In genomic region chr3:197523551-197523950, GRCh38 we compare ENCODE assay signal across 25 cellular contexts.
"Had no signal": no experiment of that assay in that cellular context is flagged by ENCODE, and none has a peak within 500 bp of the region (broad histone marks: within the 10 kb centered on the region; RNA-seq: fewer than 3 reads in every experiment).

No MANE protein-coding gene starts in this region.

- H3K27me3 ChIP-seq: adrenal gland, body of pancreas, cardiac muscle cell, colonic mucosa, gastroesophageal sphincter, upper lobe of left lung had no signal

- H3K36me3 ChIP-seq: adrenal gland, cardiac muscle cell, colonic mucosa, upper lobe of left lung had no signal

- H3K4me3 Mint-ChIP-seq: activated naive CD4-positive, alpha-beta T cell treated with anti-CD3 and anti-CD28 coated beads for 36 hours; activated naive CD8-positive, alpha-beta T cell treated with anti-CD3 and anti-CD28 coated beads for 36 hours; activated T-helper 1 cell treated with anti-CD3 and anti-CD28 coated beads, Interleukin-12 subunit alpha, Interleukin-12 subunit beta, Interleukin-2, Interleukin-4 antibody, amounts not matched to agents 30 ng/mL and 10 ng/mL and 1 ng/mL, durations not matched to agents 14 hours and 24 hours and 36 hours; mesothelial cell of epicardium; naive B cell; nephron progenitor cell; T-cell had no signal

- H3K4me3 ChIP-seq: adrenal gland, body of pancreas, cardiac muscle cell, colonic mucosa, gastroesophageal sphincter, psoas muscle, upper lobe of left lung had no signal

- H2AFZ ChIP-seq: parathyroid adenoma had no signal

- H3K79me2 ChIP-seq: parathyroid adenoma had no signal

- DNase-seq: activated CD4-positive, alpha-beta T cell treated with anti-CD3 and anti-CD28 coated beads for 4 hours; activated CD4-positive, alpha-beta T cell treated with anti-CD3 and anti-CD28 coated beads, Interleukin-2, amount 50 U/mL, for 48 hours; activated CD8-positive, alpha-beta memory T cell treated with anti-CD3 and anti-CD28 coated beads, Interleukin-2, amount 50 U/mL, for 4 hours; activated effector memory CD4-positive, alpha-beta T cell treated with anti-CD3 and anti-CD28 coated beads, Interleukin-2, amount 50 U/mL, for 16 hours; activated naive CD4-positive, alpha-beta T cell treated with anti-CD3 and anti-CD28 coated beads for 36 hours; activated naive CD8-positive, alpha-beta T cell treated with anti-CD3 and anti-CD28 coated beads for 36 hours; activated T-cell treated with anti-CD3 and anti-CD28 coated beads, Interleukin-2, amount 50 U/mL, for 1 hour; body of pancreas; cerebellar nuclear complex; colonic mucosa; effector CD8-positive, alpha-beta T cell; hippocampal formation; naive B cell; nephron progenitor cell; nucleus accumbens; psoas muscle; stimulated activated naive CD4-positive, alpha-beta T cell treated with Interleukin-2 at 50 U/mL for 16 hours; T-cell; upper lobe of left lung had no signal

- H3K36me3 Mint-ChIP-seq: mesothelial cell of epicardium had no signal

- H3K4me1 Mint-ChIP-seq: mesothelial cell of epicardium had no signal

- H3K9ac ChIP-seq: parathyroid adenoma had no signal

- H3K27ac ChIP-seq: adrenal gland, body of pancreas, cardiac muscle cell, gastroesophageal sphincter, parathyroid adenoma, psoas muscle, upper lobe of left lung had no signal

- H3K27ac Mint-ChIP-seq: activated naive CD4-positive, alpha-beta T cell treated with anti-CD3 and anti-CD28 coated beads for 36 hours; activated naive CD8-positive, alpha-beta T cell treated with anti-CD3 and anti-CD28 coated beads for 36 hours; activated T-helper 1 cell treated with anti-CD3 and anti-CD28 coated beads, Interleukin-12 subunit alpha, Interleukin-12 subunit beta, Interleukin-2, Interleukin-4 antibody, amounts not matched to agents 30 ng/mL and 10 ng/mL and 1 ng/mL, durations not matched to agents 14 hours and 24 hours and 36 hours; mesothelial cell of epicardium; naive B cell; nephron progenitor cell; T-cell had no signal

- H3K9me3 Mint-ChIP-seq: activated naive CD4-positive, alpha-beta T cell treated with anti-CD3 and anti-CD28 coated beads for 36 hours; activated T-helper 1 cell treated with anti-CD3 and anti-CD28 coated beads, Interleukin-12 subunit alpha, Interleukin-12 subunit beta, Interleukin-2, Interleukin-4 antibody, amounts not matched to agents 30 ng/mL and 10 ng/mL and 1 ng/mL, durations not matched to agents 14 hours and 24 hours and 36 hours; mesothelial cell of epicardium; nephron progenitor cell; T-cell had no signal

- H3K27me3 Mint-ChIP-seq: activated naive CD8-positive, alpha-beta T cell treated with anti-CD3 and anti-CD28 coated beads for 36 hours; naive B cell; T-cell had no signal

- H3K4me1 ChIP-seq: adrenal gland, body of pancreas, gastroesophageal sphincter, parathyroid adenoma, psoas muscle had no signal

- H3K9me3 ChIP-seq: adrenal gland, body of pancreas, colonic mucosa, gastroesophageal sphincter, psoas muscle, upper lobe of left lung had no signal
